ENCODE assay signal across 39 cellular contexts in genomic region chr11:31383116-31383515, GRCh38. TPM values are rescaled to one million over a fixed set of nuclear protein-coding genes. Genes with fewer than 3 reads are reported as not detected.
"Had no signal": no experiment of that assay in that cellular context is flagged by ENCODE, and none has a peak within 500 bp of the region (broad histone marks: within the 10 kb centered on the region; RNA-seq: fewer than 3 reads in every experiment).

No MANE protein-coding gene starts in this region.

- H3K9me3 ChIP-seq: ascending aorta had no signal

- H3K4me3 ChIP-seq: ascending aorta, cardiac muscle cell had no signal

- H3K4me1 Mint-ChIP-seq: activated CD4-positive, alpha-beta memory T cell treated with anti-CD3 and anti-CD28 coated beads, Interleukin-2, amount 10 ng/mL, durations not matched to agents 7 days and 5 days; activated CD4-positive, alpha-beta T cell treated with anti-CD3 and anti-CD28 coated beads, Interleukin-2, amount 10 ng/mL, durations not matched to agents 7 days and 5 days; activated CD8-positive, alpha-beta memory T cell treated with anti-CD3 and anti-CD28 coated beads, Interleukin-2, amount 10 ng/mL, durations not matched to agents 7 days and 5 days; activated naive CD4-positive, alpha-beta T cell treated with anti-CD3 and anti-CD28 coated beads, Interleukin-2, amount 10 ng/mL, durations not matched to agents 7 days and 5 days; activated naive CD8-positive, alpha-beta T cell treated with anti-CD3 and anti-CD28 coated beads, Interleukin-2, amount 10 ng/mL, durations not matched to agents 7 days and 5 days; activated naive CD8-positive, alpha-beta T cell treated with anti-CD3 and anti-CD28 coated beads, Interleukin-2, amount 50 U/mL, for 24 hours; brain had no signal

- DNase-seq: activated CD4-positive, alpha-beta memory T cell treated with anti-CD3 and anti-CD28 coated beads, Interleukin-2, amount 10 ng/mL, durations not matched to agents 7 days and 5 days; activated CD4-positive, alpha-beta T cell treated with anti-CD3 and anti-CD28 coated beads for 1 hour; activated CD4-positive, alpha-beta T cell treated with anti-CD3 and anti-CD28 coated beads for 36 hours; activated CD4-positive, alpha-beta T cell treated with anti-CD3 and anti-CD28 coated beads for 48 hours; activated CD4-positive, alpha-beta T cell treated with anti-CD3 and anti-CD28 coated beads, Interleukin-2, amount 10 ng/mL, durations not matched to agents 7 days and 5 days; activated CD4-positive, alpha-beta T cell treated with anti-CD3 and anti-CD28 coated beads, Interleukin-2, amount 50 U/mL, for 48 hours; activated CD4-positive, CD25-positive, alpha-beta regulatory T cell; activated CD8-positive, alpha-beta memory T cell treated with anti-CD3 and anti-CD28 coated beads for 24 hours; activated CD8-positive, alpha-beta memory T cell treated with anti-CD3 and anti-CD28 coated beads, Interleukin-2, amount 10 ng/mL, durations not matched to agents 7 days and 5 days; activated CD8-positive, alpha-beta memory T cell treated with anti-CD3 and anti-CD28 coated beads, Interleukin-2, amount 50 U/mL, for 48 hours; activated CD8-positive, alpha-beta T cell treated with anti-CD3 and anti-CD28 coated beads, Interleukin-2, amount 10 ng/mL, durations not matched to agents 7 days and 5 days; activated effector memory CD4-positive, alpha-beta T cell treated with Interleukin-2 at 50 U/mL for 16 hours; activated gamma-delta T cell; activated naive CD4-positive, alpha-beta T cell treated with anti-CD3 and anti-CD28 coated beads, Interleukin-2, amount 10 ng/mL, durations not matched to agents 7 days and 5 days; activated naive CD4-positive, alpha-beta T cell treated with Interleukin-2 at 50 U/mL for 16 hours; activated naive CD8-positive, alpha-beta T cell treated with anti-CD3 and anti-CD28 coated beads, Interleukin-2, amount 10 ng/mL, durations not matched to agents 7 days and 5 days; activated naive CD8-positive, alpha-beta T cell treated with anti-CD3 and anti-CD28 coated beads, Interleukin-2, amount 50 U/mL, for 24 hours; activated T-cell treated with anti-CD3 and anti-CD28 coated beads, Interleukin-2, amount 50 U/mL, for 24 hours; activated T-cell treated with anti-CD3 and anti-CD28 coated beads, Interleukin-2, amount 50 U/mL, for 48 hours; amygdala; anterior cingulate cortex; caudate nucleus; cerebellar nuclear complex; T-helper 1 cell; T-helper 2 cell; T-helper 9 cell had no signal

- H3K27me3 Mint-ChIP-seq: activated CD4-positive, alpha-beta memory T cell treated with anti-CD3 and anti-CD28 coated beads, Interleukin-2, amount 10 ng/mL, durations not matched to agents 7 days and 5 days; activated CD4-positive, alpha-beta T cell treated with anti-CD3 and anti-CD28 coated beads for 36 hours; activated CD4-positive, alpha-beta T cell treated with anti-CD3 and anti-CD28 coated beads, Interleukin-2, amount 10 ng/mL, durations not matched to agents 7 days and 5 days; activated CD8-positive, alpha-beta memory T cell treated with anti-CD3 and anti-CD28 coated beads, Interleukin-2, amount 10 ng/mL, durations not matched to agents 7 days and 5 days; activated naive CD4-positive, alpha-beta T cell treated with anti-CD3 and anti-CD28 coated beads, Interleukin-2, amount 10 ng/mL, durations not matched to agents 7 days and 5 days; activated naive CD4-positive, alpha-beta T cell treated with anti-CD3 and anti-CD28 coated beads, Interleukin-2, amount 50 U/mL, for 24 hours; activated naive CD8-positive, alpha-beta T cell; activated naive CD8-positive, alpha-beta T cell treated with anti-CD3 and anti-CD28 coated beads, Interleukin-2, amount 10 ng/mL, durations not matched to agents 7 days and 5 days; activated naive CD8-positive, alpha-beta T cell treated with anti-CD3 and anti-CD28 coated beads, Interleukin-2, amount 50 U/mL, for 24 hours; activated T-cell treated with anti-CD3 and anti-CD28 coated beads, Interleukin-2, amount 50 U/mL, for 24 hours; central memory CD8-positive, alpha-beta T cell had no signal

- H3K27me3 ChIP-seq: ascending aorta, cardiac muscle cell had no signal

- H3K9me3 Mint-ChIP-seq: activated naive CD4-positive, alpha-beta T cell treated with anti-CD3 and anti-CD28 coated beads, Interleukin-2, amount 10 ng/mL, durations not matched to agents 7 days and 5 days; activated naive CD8-positive, alpha-beta T cell treated with anti-CD3 and anti-CD28 coated beads, Interleukin-2, amount 50 U/mL, for 24 hours; activated T-cell treated with anti-CD3 and anti-CD28 coated beads, Interleukin-2, amount 50 U/mL, for 24 hours; activated T-helper 2 cell treated with anti-CD3 and anti-CD28 coated beads, Interferon-gamma antibody, Interleukin-2, Interleukin-4, amounts not matched to agents 10 μg/mL and 5 μg/mL and 100 μg/mL, durations not matched to agents 14 hours and 24 hours and 36 hours; central memory CD8-positive, alpha-beta T cell; T-helper 1 cell treated with Interleukin-12 subunit alpha and Interleukin-12 subunit beta and Interleukin-4 antibody, amounts not matched to agents 30 μg/mL and 1 μg/mL, for 36 hours; T-helper 2 cell treated with Interferon-gamma antibody and Interleukin-4, amounts not matched to agents 5 μg/mL and 100 μg/mL, for 36 hours had no signal

- H3K36me3 ChIP-seq: ascending aorta, cardiac muscle cell had no signal

- H3K4me3 Mint-ChIP-seq: activated CD4-positive, alpha-beta memory T cell treated with anti-CD3 and anti-CD28 coated beads, Interleukin-2, amount 10 ng/mL, durations not matched to agents 7 days and 5 days; activated CD4-positive, alpha-beta T cell treated with anti-CD3 and anti-CD28 coated beads for 36 hours; activated CD4-positive, alpha-beta T cell treated with anti-CD3 and anti-CD28 coated beads, Interleukin-2, amount 10 ng/mL, durations not matched to agents 7 days and 5 days; activated CD8-positive, alpha-beta memory T cell treated with anti-CD3 and anti-CD28 coated beads, Interleukin-2, amount 10 ng/mL, durations not matched to agents 7 days and 5 days; activated CD8-positive, alpha-beta T cell treated with anti-CD3 and anti-CD28 coated beads, Interleukin-2, amount 10 ng/mL, durations not matched to agents 7 days and 5 days; activated naive CD4-positive, alpha-beta T cell treated with anti-CD3 and anti-CD28 coated beads, Interleukin-2, amount 10 ng/mL, durations not matched to agents 7 days and 5 days; activated naive CD4-positive, alpha-beta T cell treated with anti-CD3 and anti-CD28 coated beads, Interleukin-2, amount 50 U/mL, for 24 hours; activated naive CD8-positive, alpha-beta T cell; activated naive CD8-positive, alpha-beta T cell treated with anti-CD3 and anti-CD28 coated beads, Interleukin-2, amount 10 ng/mL, durations not matched to agents 7 days and 5 days; activated naive CD8-positive, alpha-beta T cell treated with anti-CD3 and anti-CD28 coated beads, Interleukin-2, amount 50 U/mL, for 24 hours; activated T-cell treated with anti-CD3 and anti-CD28 coated beads, Interleukin-2, amount 50 U/mL, for 24 hours; brain; central memory CD8-positive, alpha-beta T cell; T-helper 1 cell treated with Interleukin-12 subunit alpha and Interleukin-12 subunit beta and Interleukin-4 antibody, amounts not matched to agents 30 μg/mL and 1 μg/mL, for 36 hours; T-helper 2 cell treated with Interferon-gamma antibody and Interleukin-4, amounts not matched to agents 5 μg/mL and 100 μg/mL, for 36 hours had no signal

- H3K27ac ChIP-seq: ascending aorta, cardiac muscle cell, VCaP had no signal

- ATAC-seq: activated CD4-positive, alpha-beta T cell treated with anti-CD3 and anti-CD28 coated beads for 36 hours; activated CD4-positive, CD25-positive, alpha-beta regulatory T cell treated with anti-CD3 and anti-CD28 coated beads, Interleukin-2, amount 50 U/mL, for 24 hours; activated CD8-positive, alpha-beta memory T cell treated with anti-CD3 and anti-CD28 coated beads, Interleukin-2, amount 10 ng/mL, durations not matched to agents 7 days and 5 days; activated CD8-positive, alpha-beta T cell treated with anti-CD3 and anti-CD28 coated beads, Interleukin-2, amount 10 ng/mL, durations not matched to agents 7 days and 5 days; activated naive CD8-positive, alpha-beta T cell treated with anti-CD3 and anti-CD28 coated beads, Interleukin-2, amount 50 U/mL, for 24 hours had no signal

- H3K4me1 ChIP-seq: ascending aorta had no signal

- H3K27ac Mint-ChIP-seq: activated CD4-positive, alpha-beta memory T cell treated with anti-CD3 and anti-CD28 coated beads, Interleukin-2, amount 10 ng/mL, durations not matched to agents 7 days and 5 days; activated CD4-positive, alpha-beta T cell treated with anti-CD3 and anti-CD28 coated beads for 36 hours; activated CD4-positive, alpha-beta T cell treated with anti-CD3 and anti-CD28 coated beads, Interleukin-2, amount 10 ng/mL, durations not matched to agents 7 days and 5 days; activated CD8-positive, alpha-beta memory T cell treated with anti-CD3 and anti-CD28 coated beads, Interleukin-2, amount 10 ng/mL, durations not matched to agents 7 days and 5 days; activated CD8-positive, alpha-beta T cell treated with anti-CD3 and anti-CD28 coated beads, Interleukin-2, amount 10 ng/mL, durations not matched to agents 7 days and 5 days; activated naive CD4-positive, alpha-beta T cell treated with anti-CD3 and anti-CD28 coated beads, Interleukin-2, amount 10 ng/mL, durations not matched to agents 7 days and 5 days; activated naive CD4-positive, alpha-beta T cell treated with anti-CD3 and anti-CD28 coated beads, Interleukin-2, amount 50 U/mL, for 24 hours; activated naive CD8-positive, alpha-beta T cell; activated naive CD8-positive, alpha-beta T cell treated with anti-CD3 and anti-CD28 coated beads, Interleukin-2, amount 10 ng/mL, durations not matched to agents 7 days and 5 days; activated naive CD8-positive, alpha-beta T cell treated with anti-CD3 and anti-CD28 coated beads, Interleukin-2, amount 50 U/mL, for 24 hours; activated T-cell treated with anti-CD3 and anti-CD28 coated beads, Interleukin-2, amount 50 U/mL, for 24 hours; activated T-helper 2 cell treated with anti-CD3 and anti-CD28 coated beads, Interferon-gamma antibody, Interleukin-2, Interleukin-4, amounts not matched to agents 10 μg/mL and 5 μg/mL and 100 μg/mL, durations not matched to agents 14 hours and 24 hours and 36 hours; brain; T-helper 1 cell treated with Interleukin-12 subunit alpha and Interleukin-12 subunit beta and Interleukin-4 antibody, amounts not matched to agents 30 μg/mL and 1 μg/mL, for 36 hours; T-helper 2 cell treated with Interferon-gamma antibody and Interleukin-4, amounts not matched to agents 5 μg/mL and 100 μg/mL, for 36 hours had no signal

RNA-seq across cellular contexts. Expression of gene DCDC1, which starts 13.6 kb away (rescaled TPM):
- total RNA-seq: activated CD4-positive, alpha-beta memory T cell treated with anti-CD3 and anti-CD28 coated beads, Interleukin-2, amount 10 ng/mL, durations not matched to agents 7 days and 5 days; activated CD4-positive, alpha-beta T cell treated with anti-CD3 and anti-CD28 coated beads, Interleukin-2, amount 10 ng/mL, durations not matched to agents 7 days and 5 days; activated CD8-positive, alpha-beta T cell treated with anti-CD3 and anti-CD28 coated beads, Interleukin-2, amount 10 ng/mL, durations not matched to agents 7 days and 5 days; activated naive CD8-positive, alpha-beta T cell treated with anti-CD3 and anti-CD28 coated beads, Interleukin-2, amount 10 ng/mL, durations not matched to agents 7 days and 5 days; activated T-helper 2 cell treated with anti-CD3 and anti-CD28 coated beads, Interferon-gamma antibody, Interleukin-2, Interleukin-4, amounts not matched to agents 10 μg/mL and 5 μg/mL and 100 μg/mL, durations not matched to agents 14 hours and 24 hours and 36 hours; ascending aorta; bronchial epithelial cell; chondrocyte had no signal
- polyA plus RNA-seq: cardiac muscle cell had no signal
